ENCODE assay signal across 9 cellular contexts in genomic region chr6:26439552-26440125, GRCh38. TPM values are rescaled to one million over a fixed set of nuclear protein-coding genes. Genes with fewer than 3 reads are reported as not detected.
DNase-seq lines count a peak whose midpoint lies in the region; FAIRE-seq and TF ChIP-seq lines count a peak whose summit lies in the region.
"Had no signal": no experiment of that assay in that cellular context is flagged by ENCODE, and none has a peak within 500 bp of the region (broad histone marks: within the 10 kb centered on the region; RNA-seq: fewer than 3 reads in every experiment).

No MANE protein-coding gene starts in this region.

- H2AFZ ChIP-seq in keratinocyte (ENCODE audit: control insufficient read depth, low read length), result peak overlapping the region; percentile 32

- no peaks in the 10 kb centered on the region for H3K79me2 ChIP-seq in keratinocyte (ENCODE audit: control insufficient read depth, insufficient read depth, low read length)

- DNase-seq in activated CD4-positive, alpha-beta T cell treated with anti-CD3 and anti-CD28 coated beads, Interleukin-2, amount 10 ng/mL, durations not matched to agents 24 days and 14 days, result peak; percentile 61
- DNase-seq in activated CD4-positive, alpha-beta T cell treated with anti-CD3 and anti-CD28 coated beads for 1 hour, result no peak
- no peak for DNase-seq in activated T-helper 1 cell treated with anti-CD3 and anti-CD28 coated beads, Interleukin-12 subunit alpha, Interleukin-12 subunit beta, Interleukin-2, Interleukin-4 antibody, amounts not matched to agents 30 ng/mL and 10 ng/mL and 1 ng/mL, durations not matched to agents 14 hours and 24 hours and 36 hours (ENCODE audit: low spot score)
- DNase-seq in keratinocyte (ENCODE audit: low read depth, low spot score) (no peak), testis (no peak), activated gamma-delta T cell treated with Interleukin-2 at 50 U/mL for 16 hours (no peak), cerebellum (ENCODE audit: low spot score) (no peak), SKM-1 (lab: John Stamatoyannopoulos, UW; ENCODE audit: unreplicated experiment) (no peak)
- DNase-seq: activated effector memory CD4-positive, alpha-beta T cell treated with Interleukin-2 at 50 U/mL for 16 hours had no signal

- peaks cover 7% of the 10 kb centered on the region for H3K9me3 Mint-ChIP-seq in activated CD4-positive, alpha-beta T cell treated with anti-CD3 and anti-CD28 coated beads, Interleukin-2, amount 10 ng/mL, durations not matched to agents 24 days and 14 days
- peaks cover under 1% of the 10 kb centered on the region for H3K9me3 Mint-ChIP-seq in activated T-helper 1 cell treated with anti-CD3 and anti-CD28 coated beads, Interleukin-12 subunit alpha, Interleukin-12 subunit beta, Interleukin-2, Interleukin-4 antibody, amounts not matched to agents 30 ng/mL and 10 ng/mL and 1 ng/mL, durations not matched to agents 14 hours and 24 hours and 36 hours

- no peak for FAIRE-seq in keratinocyte (lab: Jason Lieb, UNC)

- no peaks in the 10 kb centered on the region for H3K9me1 ChIP-seq in keratinocyte (ENCODE audit: control insufficient read depth, extremely low read depth, insufficient read depth, low read length)

- peak overlapping the region in 2 of 3 experiments; percentile 54 to 62 for H3K4me3 ChIP-seq in keratinocyte (ENCODE audit: control insufficient read depth in 2 of 3, extremely low read depth in 1 of 3, insufficient read depth in 2 of 3, low read depth in 1 of 3, low read length in 3 of 3)
- H3K4me3 ChIP-seq in testis, result peak overlapping the region; percentile 47 to 51

- H3K36me3 ChIP-seq in keratinocyte (ENCODE audit: control insufficient read depth in 2 of 2, extremely low read depth in 1 of 2, insufficient read depth in 2 of 2, low read length in 2 of 2), result no peaks in the 10 kb centered on the region
- H3K36me3 ChIP-seq in testis (ENCODE audit: low read depth, missing control alignments), result no peaks in the 10 kb centered on the region

- H3K27ac ChIP-seq in keratinocyte (ENCODE audit: control insufficient read depth, insufficient read depth, low read length), result peak overlapping the region; percentile 68
- peak overlapping the region in 1 of 2 donors; percentile 87 for H3K27ac ChIP-seq in testis

- H3K27me3 Mint-ChIP-seq in activated CD4-positive, alpha-beta T cell treated with anti-CD3 and anti-CD28 coated beads, Interleukin-2, amount 10 ng/mL, durations not matched to agents 24 days and 14 days, result no peaks in the 10 kb centered on the region
- no peaks in the 10 kb centered on the region for H3K27me3 Mint-ChIP-seq in activated T-helper 1 cell treated with anti-CD3 and anti-CD28 coated beads, Interleukin-12 subunit alpha, Interleukin-12 subunit beta, Interleukin-2, Interleukin-4 antibody, amounts not matched to agents 30 ng/mL and 10 ng/mL and 1 ng/mL, durations not matched to agents 14 hours and 24 hours and 36 hours (ENCODE audit: insufficient read depth)

- peak overlapping the region; percentile 93 for H3K4me3 Mint-ChIP-seq in activated CD4-positive, alpha-beta T cell treated with anti-CD3 and anti-CD28 coated beads, Interleukin-2, amount 10 ng/mL, durations not matched to agents 24 days and 14 days
- H3K4me3 Mint-ChIP-seq in activated T-helper 1 cell treated with anti-CD3 and anti-CD28 coated beads, Interleukin-12 subunit alpha, Interleukin-12 subunit beta, Interleukin-2, Interleukin-4 antibody, amounts not matched to agents 30 ng/mL and 10 ng/mL and 1 ng/mL, durations not matched to agents 14 hours and 24 hours and 36 hours, result peak overlapping the region; percentile 87

- H4K20me1 ChIP-seq in keratinocyte (ENCODE audit: control insufficient read depth, extremely low read depth, insufficient read depth, low read length), result no peaks in the 10 kb centered on the region

- WGBS in testis, 2 donors, result 34 to 40% methylated on average over 4 of the region's 4 CpGs

- peaks cover 17% of the 10 kb centered on the region for H3K4me1 ChIP-seq in keratinocyte (ENCODE audit: control insufficient read depth, extremely low read depth, insufficient read depth, low read length)
- no peaks in the 10 kb centered on the region for H3K4me1 ChIP-seq in testis

- peak overlapping the region; percentile 92 for H3K4me2 ChIP-seq in keratinocyte (ENCODE audit: control insufficient read depth, extremely low read depth, insufficient read depth, low read depth, low read length)

- no peak for TF ChIP-seq POLR2A in testis (IDR thresholded peaks at IDR 0.05)

- H3K27me3 ChIP-seq in keratinocyte (ENCODE audit: control insufficient read depth, extremely low read depth, insufficient read depth, low read length) (no peaks in the 10 kb centered on the region), testis (no peaks in the 10 kb centered on the region)

- dilution Hi-C loops in keratinocyte (cut with MboI; ENCODE audit: extremely low pct_ligation_motif_present, low sequenced_read_pairs), result no loop called here

- intact Hi-C loops in activated CD4-positive, alpha-beta T cell treated with anti-CD3 and anti-CD28 coated beads, Interleukin-2, amount 10 ng/mL, durations not matched to agents 24 days and 14 days (cut with micrococcal nuclease), result loop anchor here (1.0 to 5.0 kb wide), 6 partner anchors 17 to 75 kb away; partner anchors contain the start of genes BTN2A1, BTN3A1 and BTN3A2
- intact Hi-C loops in activated T-helper 1 cell treated with anti-CD3 and anti-CD28 coated beads, Interleukin-12 subunit alpha, Interleukin-12 subunit beta, Interleukin-2, Interleukin-4 antibody, amounts not matched to agents 30 ng/mL and 10 ng/mL and 1 ng/mL, durations not matched to agents 14 hours and 24 hours and 36 hours (cut with micrococcal nuclease), result loop anchor here (1.0 to 2.0 kb wide), 7 partner anchors 18 to 93 kb away; partner anchors contain the start of genes BTN2A1, BTN2A2, BTN3A1 and BTN3A2
- intact Hi-C loops in testis (cut with DNase I; ENCODE audit: low total_unique reads), result no loop called here

- peak overlapping the region; percentile 93 for H3K27ac Mint-ChIP-seq in activated CD4-positive, alpha-beta T cell treated with anti-CD3 and anti-CD28 coated beads, Interleukin-2, amount 10 ng/mL, durations not matched to agents 24 days and 14 days
- H3K27ac Mint-ChIP-seq in activated T-helper 1 cell treated with anti-CD3 and anti-CD28 coated beads, Interleukin-12 subunit alpha, Interleukin-12 subunit beta, Interleukin-2, Interleukin-4 antibody, amounts not matched to agents 30 ng/mL and 10 ng/mL and 1 ng/mL, durations not matched to agents 14 hours and 24 hours and 36 hours, result peak overlapping the region; percentile 92

- H3K36me3 Mint-ChIP-seq in activated CD4-positive, alpha-beta T cell treated with anti-CD3 and anti-CD28 coated beads, Interleukin-2, amount 10 ng/mL, durations not matched to agents 24 days and 14 days (ENCODE audit: low read depth), result peaks cover 29% of the 10 kb centered on the region
- H3K36me3 Mint-ChIP-seq in activated T-helper 1 cell treated with anti-CD3 and anti-CD28 coated beads, Interleukin-12 subunit alpha, Interleukin-12 subunit beta, Interleukin-2, Interleukin-4 antibody, amounts not matched to agents 30 ng/mL and 10 ng/mL and 1 ng/mL, durations not matched to agents 14 hours and 24 hours and 36 hours (ENCODE audit: low read depth), result peaks cover 15% of the 10 kb centered on the region

- TF ChIP-seq CTCF in keratinocyte (optimal IDR thresholded peaks at IDR 0.05 in 1 of 3, IDR thresholded peaks at IDR 0.05 in 1 of 3, conservative IDR thresholded peaks at IDR 0.05 in 1 of 3; ENCODE audit: extremely low read depth in 1 of 3, insufficient read depth in 2 of 3, low read length in 3 of 3) (no peak), testis (IDR thresholded peaks at IDR 0.05) (no peak)

- peak overlapping the region; percentile 73 for H3K9ac ChIP-seq in keratinocyte (ENCODE audit: control insufficient read depth, extremely low read depth, insufficient read depth, low read length)

- H3K4me1 Mint-ChIP-seq in activated CD4-positive, alpha-beta T cell treated with anti-CD3 and anti-CD28 coated beads, Interleukin-2, amount 10 ng/mL, durations not matched to agents 24 days and 14 days, result peaks cover 38% of the 10 kb centered on the region
- H3K4me1 Mint-ChIP-seq in activated T-helper 1 cell treated with anti-CD3 and anti-CD28 coated beads, Interleukin-12 subunit alpha, Interleukin-12 subunit beta, Interleukin-2, Interleukin-4 antibody, amounts not matched to agents 30 ng/mL and 10 ng/mL and 1 ng/mL, durations not matched to agents 14 hours and 24 hours and 36 hours (ENCODE audit: low read depth), result peaks cover 40% of the 10 kb centered on the region

- H3K9me3 ChIP-seq in keratinocyte (ENCODE audit: control insufficient read depth, low read depth, low read length) (no peaks in the 10 kb centered on the region), testis (no peaks in the 10 kb centered on the region)

RNA-seq across cellular contexts. Expression of gene BTN3A3, which starts 0.7 kb away (rescaled TPM):
- 37.7 and 38.2 TPM in 2 replicates for total RNA-seq in activated CD4-positive, alpha-beta T cell treated with anti-CD3 and anti-CD28 coated beads, Interleukin-2, amount 10 ng/mL, durations not matched to agents 24 days and 14 days
- 30.7 and 32.5 TPM in 2 replicates for total RNA-seq in activated T-helper 1 cell treated with anti-CD3 and anti-CD28 coated beads, Interleukin-12 subunit alpha, Interleukin-12 subunit beta, Interleukin-2, Interleukin-4 antibody, amounts not matched to agents 30 ng/mL and 10 ng/mL and 1 ng/mL, durations not matched to agents 14 hours and 24 hours and 36 hours
- polyA plus RNA-seq in keratinocyte, result 7.4 to 10.9 TPM (median 9.8 TPM) in 3 replicates
- 0.94 TPM for polyA plus RNA-seq in keratinocyte (2011; ENCODE audit: low read depth)
- polyA plus RNA-seq in keratinocyte (2011; cell fraction: cytosol; rRNA removed), result 5.5 and 6.1 TPM in 2 replicates
- polyA plus RNA-seq in keratinocyte (2011; cell fraction: nucleus; rRNA removed), result 22.8 and 24.8 TPM in 2 replicates
- 1.3 and 4.6 TPM in 2 replicates for polyA plus RNA-seq in keratinocyte (2012; ENCODE audit: low replicate concordance)
- 1.5 to 15.3 TPM (median 10.1 TPM) in 3 replicates for polyA minus RNA-seq in keratinocyte
- 4.6 TPM for polyA minus RNA-seq in keratinocyte (2011; cell fraction: cytosol; rRNA and poly(A)+ RNA removed)
- 5.9 and 14.5 TPM in 2 replicates for polyA minus RNA-seq in keratinocyte (2011; cell fraction: nucleus; rRNA and poly(A)+ RNA removed)
- total RNA-seq in testis, result 1 to 10 TPM; 7.3 to 7.6 TPM
- polyA plus RNA-seq in testis (ENCODE audit: insufficient read depth, low read depth, low replicate concordance), result 15.2 TPM
- 5.1 TPM for total RNA-seq in cerebellum

RNA-seq across cellular contexts. Expression of gene BTN2A1, which starts 18.1 kb away (rescaled TPM):
- 16.5 and 19.8 TPM in 2 replicates for total RNA-seq in activated CD4-positive, alpha-beta T cell treated with anti-CD3 and anti-CD28 coated beads, Interleukin-2, amount 10 ng/mL, durations not matched to agents 24 days and 14 days
- total RNA-seq in activated T-helper 1 cell treated with anti-CD3 and anti-CD28 coated beads, Interleukin-12 subunit alpha, Interleukin-12 subunit beta, Interleukin-2, Interleukin-4 antibody, amounts not matched to agents 30 ng/mL and 10 ng/mL and 1 ng/mL, durations not matched to agents 14 hours and 24 hours and 36 hours, result 19.9 TPM in 2 replicates
- polyA plus RNA-seq in keratinocyte (12.5 to 14.7 TPM (median 13.9 TPM) in 3 replicates), testis (ENCODE audit: insufficient read depth, low read depth, low replicate concordance) (27.9 TPM)
- polyA plus RNA-seq in keratinocyte (2011; ENCODE audit: low read depth), result 8.2 TPM
- 5.1 and 5.6 TPM in 2 replicates for polyA plus RNA-seq in keratinocyte (2011; cell fraction: cytosol; rRNA removed)
- polyA plus RNA-seq in keratinocyte (2011; cell fraction: nucleus; rRNA removed), result 36.3 and 39.5 TPM in 2 replicates
- polyA plus RNA-seq in keratinocyte (2012; ENCODE audit: low replicate concordance), result 9.0 and 11.2 TPM in 2 replicates
- 6.4 to 8.5 TPM (median 7.4 TPM) in 3 replicates for polyA minus RNA-seq in keratinocyte
- 2.7 TPM for polyA minus RNA-seq in keratinocyte (2011; cell fraction: cytosol; rRNA and poly(A)+ RNA removed)
- 10.4 and 13.5 TPM in 2 replicates for polyA minus RNA-seq in keratinocyte (2011; cell fraction: nucleus; rRNA and poly(A)+ RNA removed)
- total RNA-seq in testis (10 to 100 TPM; 26.0 to 27.6 TPM), cerebellum (14.1 TPM)

RNA-seq across cellular contexts. Expression of gene BTN3A1, which starts 37.6 kb away (rescaled TPM):
- 29.6 and 33.2 TPM in 2 replicates for total RNA-seq in activated CD4-positive, alpha-beta T cell treated with anti-CD3 and anti-CD28 coated beads, Interleukin-2, amount 10 ng/mL, durations not matched to agents 24 days and 14 days
- total RNA-seq in activated T-helper 1 cell treated with anti-CD3 and anti-CD28 coated beads, Interleukin-12 subunit alpha, Interleukin-12 subunit beta, Interleukin-2, Interleukin-4 antibody, amounts not matched to agents 30 ng/mL and 10 ng/mL and 1 ng/mL, durations not matched to agents 14 hours and 24 hours and 36 hours, result 28.2 and 30.6 TPM in 2 replicates
- 6.1 to 8.6 TPM (median 6.9 TPM) in 3 replicates for polyA plus RNA-seq in keratinocyte
- polyA plus RNA-seq in keratinocyte (2011; ENCODE audit: low read depth), result 1.4 TPM
- 3.1 and 4.1 TPM in 2 replicates for polyA plus RNA-seq in keratinocyte (2011; cell fraction: cytosol; rRNA removed)
- polyA plus RNA-seq in keratinocyte (2011; cell fraction: nucleus; rRNA removed), result 16.3 and 18.0 TPM in 2 replicates
- 1.8 and 3.2 TPM in 2 replicates for polyA plus RNA-seq in keratinocyte (2012; ENCODE audit: low replicate concordance)
- polyA minus RNA-seq in keratinocyte, result 7.7 to 11.6 TPM (median 10.9 TPM) in 3 replicates
- 3.5 TPM for polyA minus RNA-seq in keratinocyte (2011; cell fraction: cytosol; rRNA and poly(A)+ RNA removed)
- polyA minus RNA-seq in keratinocyte (2011; cell fraction: nucleus; rRNA and poly(A)+ RNA removed), result 4.5 and 11.0 TPM in 2 replicates
- 10 to 100 TPM; 10.6 to 14.7 TPM for total RNA-seq in testis
- polyA plus RNA-seq in testis (ENCODE audit: insufficient read depth, low read depth, low replicate concordance), result 15.9 TPM
- total RNA-seq in cerebellum, result 15.5 TPM

RNA-seq across cellular contexts. Expression of gene BTN2A2, which starts 56.7 kb away (rescaled TPM):
- total RNA-seq in activated CD4-positive, alpha-beta T cell treated with anti-CD3 and anti-CD28 coated beads, Interleukin-2, amount 10 ng/mL, durations not matched to agents 24 days and 14 days, result 23.8 and 25.0 TPM in 2 replicates
- 21.7 and 25.4 TPM in 2 replicates for total RNA-seq in activated T-helper 1 cell treated with anti-CD3 and anti-CD28 coated beads, Interleukin-12 subunit alpha, Interleukin-12 subunit beta, Interleukin-2, Interleukin-4 antibody, amounts not matched to agents 30 ng/mL and 10 ng/mL and 1 ng/mL, durations not matched to agents 14 hours and 24 hours and 36 hours
- polyA plus RNA-seq in keratinocyte (5.0 to 8.3 TPM (median 6.1 TPM) in 3 replicates), testis (ENCODE audit: insufficient read depth, low read depth, low replicate concordance) (12.0 TPM)
- 1.9 TPM for polyA plus RNA-seq in keratinocyte (2011; ENCODE audit: low read depth)
- polyA plus RNA-seq in keratinocyte (2011; cell fraction: cytosol; rRNA removed), result 3.2 and 4.5 TPM in 2 replicates
- 20.0 and 21.0 TPM in 2 replicates for polyA plus RNA-seq in keratinocyte (2011; cell fraction: nucleus; rRNA removed)
- polyA plus RNA-seq in keratinocyte (2012; ENCODE audit: low replicate concordance), result 5.0 and 5.7 TPM in 2 replicates
- 7.2 to 8.3 TPM (median 7.9 TPM) in 3 replicates for polyA minus RNA-seq in keratinocyte
- polyA minus RNA-seq in keratinocyte (2011; cell fraction: cytosol; rRNA and poly(A)+ RNA removed), result 2.3 TPM
- polyA minus RNA-seq in keratinocyte (2011; cell fraction: nucleus; rRNA and poly(A)+ RNA removed), result 7.7 and 13.3 TPM in 2 replicates
- total RNA-seq in testis (10 to 100 TPM; 16.7 to 19.6 TPM), cerebellum (9.5 TPM)
